Comparison of ENCODE assay signal across 16 cellular contexts in the genomic region with DNA sequence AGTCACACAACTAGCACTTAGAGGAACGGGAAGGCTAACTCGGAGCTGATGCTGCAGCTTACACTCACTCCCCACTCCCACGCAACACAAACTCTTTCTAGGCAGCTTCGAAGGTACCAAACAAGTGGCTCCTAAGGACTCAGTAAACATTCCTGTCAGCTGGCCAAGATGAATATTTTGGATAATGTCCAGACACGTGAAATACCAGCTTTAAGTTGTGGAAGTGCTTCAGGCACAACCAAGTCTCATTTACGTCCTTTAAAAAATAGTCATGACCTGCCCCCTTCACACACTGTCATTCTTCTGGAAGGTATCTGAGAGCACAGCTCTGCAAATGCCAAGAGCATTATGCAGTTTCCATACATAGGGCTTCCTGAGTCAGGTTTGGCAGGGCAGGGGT.
DNase-seq lines count a peak whose midpoint lies in the region; ATAC-seq and TF ChIP-seq lines count a peak whose summit lies in the region.
"Had no signal": no experiment of that assay in that cellular context is flagged by ENCODE, and none has a peak within 500 bp of the region (broad histone marks: within the 10 kb centered on the region; RNA-seq: fewer than 3 reads in every experiment).

No MANE protein-coding gene starts in this region.

- H3K4me3 Mint-ChIP-seq in activated CD8-positive, alpha-beta T cell treated with anti-CD3 and anti-CD28 coated beads for 36 hours = no peak overlapping the region
- H3K4me3 Mint-ChIP-seq in activated CD8-positive, alpha-beta T cell treated with anti-CD3 and anti-CD28 coated beads, Interleukin-2, amount 10 ng/mL, durations not matched to agents 7 days and 5 days = no peak overlapping the region
- peak overlapping the region; percentile 15 for H3K4me3 Mint-ChIP-seq in activated T-helper 2 cell treated with anti-CD3 and anti-CD28 coated beads, Interferon-gamma antibody, Interleukin-2, Interleukin-4, amounts not matched to agents 10 μg/mL and 5 μg/mL and 100 μg/mL, durations not matched to agents 14 hours and 24 hours and 36 hours (ENCODE audit: low read depth)
- H3K4me3 Mint-ChIP-seq in naive thymus-derived CD4-positive, alpha-beta T cell = peak overlapping the region; percentile 39 to 78 (median 70)
- no peak overlapping the region for H3K4me3 Mint-ChIP-seq in T-helper 17 cell
- H3K4me3 Mint-ChIP-seq: brain had no signal

- intact Hi-C loops in activated CD8-positive, alpha-beta T cell treated with anti-CD3 and anti-CD28 coated beads for 36 hours (cut with micrococcal nuclease) = no loop called here
- intact Hi-C loops in activated T-helper 2 cell treated with anti-CD3 and anti-CD28 coated beads, Interferon-gamma antibody, Interleukin-2, Interleukin-4, amounts not matched to agents 10 μg/mL and 5 μg/mL and 100 μg/mL, durations not matched to agents 14 hours and 24 hours and 36 hours (cut with micrococcal nuclease) = loop anchor here (1.0 to 10.0 kb wide), 4 partner anchors 9 to 271 kb away; no protein-coding TSS in a partner anchor
- intact Hi-C loops in naive thymus-derived CD4-positive, alpha-beta T cell (cut with micrococcal nuclease) = loop anchor here (1.0 to 10.0 kb wide), 4 partner anchors 7 to 601 kb away; no protein-coding TSS in a partner anchor

- H3K27me3 Mint-ChIP-seq in activated CD8-positive, alpha-beta T cell treated with anti-CD3 and anti-CD28 coated beads for 36 hours = no peaks in the 10 kb centered on the region
- no peaks in the 10 kb centered on the region for H3K27me3 Mint-ChIP-seq in activated CD8-positive, alpha-beta T cell treated with anti-CD3 and anti-CD28 coated beads, Interleukin-2, amount 10 ng/mL, durations not matched to agents 7 days and 5 days (ENCODE audit: low read depth)
- H3K27me3 Mint-ChIP-seq in activated T-helper 2 cell treated with anti-CD3 and anti-CD28 coated beads, Interferon-gamma antibody, Interleukin-2, Interleukin-4, amounts not matched to agents 10 μg/mL and 5 μg/mL and 100 μg/mL, durations not matched to agents 14 hours and 24 hours and 36 hours (ENCODE audit: low read depth) = no peaks in the 10 kb centered on the region
- no peaks in the 10 kb centered on the region for H3K27me3 Mint-ChIP-seq in naive thymus-derived CD4-positive, alpha-beta T cell
- no peaks in the 10 kb centered on the region for H3K27me3 Mint-ChIP-seq in T-helper 17 cell

- H3K4me1 ChIP-seq in naive thymus-derived CD4-positive, alpha-beta T cell (ENCODE audit: control insufficient read depth in 2 of 2, insufficient read depth in 2 of 2, low read length in 2 of 2) = peaks cover 0 to 78% of the 10 kb centered on the region in 2 donors
- H3K4me1 ChIP-seq: parathyroid adenoma, SJSA1, tibial nerve had no signal

- H3K4me3 ChIP-seq in naive thymus-derived CD4-positive, alpha-beta T cell (ENCODE audit: low read length) = no peak overlapping the region
- H3K4me3 ChIP-seq: HAP-1, SJSA1, tibial nerve had no signal

- no peak for TF ChIP-seq CTCF in activated CD8-positive, alpha-beta T cell treated with anti-CD3 and anti-CD28 coated beads for 36 hours (IDR thresholded peaks at IDR 0.05)

- H3K9me3 Mint-ChIP-seq in activated CD8-positive, alpha-beta T cell treated with anti-CD3 and anti-CD28 coated beads for 36 hours = peaks cover 16% of the 10 kb centered on the region
- peaks cover 24% of the 10 kb centered on the region for H3K9me3 Mint-ChIP-seq in activated CD8-positive, alpha-beta T cell treated with anti-CD3 and anti-CD28 coated beads, Interleukin-2, amount 10 ng/mL, durations not matched to agents 7 days and 5 days (ENCODE audit: insufficient read depth)
- peaks cover 21% of the 10 kb centered on the region for H3K9me3 Mint-ChIP-seq in activated T-helper 2 cell treated with anti-CD3 and anti-CD28 coated beads, Interferon-gamma antibody, Interleukin-2, Interleukin-4, amounts not matched to agents 10 μg/mL and 5 μg/mL and 100 μg/mL, durations not matched to agents 14 hours and 24 hours and 36 hours
- H3K9me3 Mint-ChIP-seq in naive thymus-derived CD4-positive, alpha-beta T cell = peaks cover 0 to 27% (median 3%) of the 10 kb centered on the region in 11 donors

- peaks cover 23% of the 10 kb centered on the region for H3K36me3 Mint-ChIP-seq in activated CD8-positive, alpha-beta T cell treated with anti-CD3 and anti-CD28 coated beads for 36 hours (ENCODE audit: low read depth)
- H3K36me3 Mint-ChIP-seq in activated CD8-positive, alpha-beta T cell treated with anti-CD3 and anti-CD28 coated beads, Interleukin-2, amount 10 ng/mL, durations not matched to agents 7 days and 5 days (ENCODE audit: low read depth) = peaks cover 42% of the 10 kb centered on the region
- peaks cover 60% of the 10 kb centered on the region for H3K36me3 Mint-ChIP-seq in activated T-helper 2 cell treated with anti-CD3 and anti-CD28 coated beads, Interferon-gamma antibody, Interleukin-2, Interleukin-4, amounts not matched to agents 10 μg/mL and 5 μg/mL and 100 μg/mL, durations not matched to agents 14 hours and 24 hours and 36 hours (ENCODE audit: low read depth)
- peaks cover 13 to 69% (median 62%) of the 10 kb centered on the region in 5 donors for H3K36me3 Mint-ChIP-seq in naive thymus-derived CD4-positive, alpha-beta T cell
- H3K36me3 Mint-ChIP-seq in T-helper 17 cell (ENCODE audit: low read depth) = no peaks in the 10 kb centered on the region
- H3K36me3 Mint-ChIP-seq: brain had no signal

- DNase-seq in activated CD8-positive, alpha-beta T cell treated with anti-CD3 and anti-CD28 coated beads for 36 hours = no peak
- no peak for DNase-seq in activated CD8-positive, alpha-beta T cell treated with anti-CD3 and anti-CD28 coated beads, Interleukin-2, amount 10 ng/mL, durations not matched to agents 7 days and 5 days
- peak; percentile 0 for DNase-seq in EL
- no peak for DNase-seq in activated T-helper 2 cell treated with anti-CD3 and anti-CD28 coated beads, Interferon-gamma antibody, Interleukin-2, Interleukin-4, amounts not matched to agents 10 μg/mL and 5 μg/mL and 100 μg/mL, durations not matched to agents 14 hours and 24 hours and 36 hours (ENCODE audit: low spot score)
- DNase-seq in naive thymus-derived CD4-positive, alpha-beta T cell = no peak
- DNase-seq in SIG-M5 treated with dmso at 0.1 percent for 504 hours (lab: John Stamatoyannopoulos, UW; ENCODE audit: unreplicated experiment) = no peak
- no peak for DNase-seq in T-helper 17 cell
- DNase-seq: foreskin fibroblast, NCI-H2029 treated with DMSO at 0.1 percent for 48 hours had no signal

- H3K27me3 ChIP-seq in naive thymus-derived CD4-positive, alpha-beta T cell (ENCODE audit: control insufficient read depth in 2 of 2, insufficient read depth in 2 of 2, low read length in 2 of 2) = no peaks in the 10 kb centered on the region
- H3K27me3 ChIP-seq: SJSA1, tibial nerve had no signal

- H3K36me3 ChIP-seq in naive thymus-derived CD4-positive, alpha-beta T cell (ENCODE audit: control insufficient read depth in 2 of 3, insufficient read depth in 3 of 3, low read length in 3 of 3) = no peaks in the 10 kb centered on the region
- H3K36me3 ChIP-seq: HAP-1, SJSA1, tibial nerve had no signal

- peaks cover 40% of the 10 kb centered on the region for H3K4me1 Mint-ChIP-seq in activated CD8-positive, alpha-beta T cell treated with anti-CD3 and anti-CD28 coated beads for 36 hours (ENCODE audit: low read depth)
- peaks cover 40% of the 10 kb centered on the region for H3K4me1 Mint-ChIP-seq in activated CD8-positive, alpha-beta T cell treated with anti-CD3 and anti-CD28 coated beads, Interleukin-2, amount 10 ng/mL, durations not matched to agents 7 days and 5 days (ENCODE audit: low read depth)
- H3K4me1 Mint-ChIP-seq in activated T-helper 2 cell treated with anti-CD3 and anti-CD28 coated beads, Interferon-gamma antibody, Interleukin-2, Interleukin-4, amounts not matched to agents 10 μg/mL and 5 μg/mL and 100 μg/mL, durations not matched to agents 14 hours and 24 hours and 36 hours (ENCODE audit: low read depth) = peaks cover 84% of the 10 kb centered on the region
- H3K4me1 Mint-ChIP-seq in naive thymus-derived CD4-positive, alpha-beta T cell = peaks cover 38 to 99% (median 96%) of the 10 kb centered on the region in 7 donors
- peaks cover 8% of the 10 kb centered on the region for H3K4me1 Mint-ChIP-seq in T-helper 17 cell

- no peak overlapping the region for H3K27ac Mint-ChIP-seq in activated CD8-positive, alpha-beta T cell treated with anti-CD3 and anti-CD28 coated beads for 36 hours
- no peak overlapping the region for H3K27ac Mint-ChIP-seq in activated CD8-positive, alpha-beta T cell treated with anti-CD3 and anti-CD28 coated beads, Interleukin-2, amount 10 ng/mL, durations not matched to agents 7 days and 5 days
- peak overlapping the region; percentile 89 for H3K27ac Mint-ChIP-seq in activated T-helper 2 cell treated with anti-CD3 and anti-CD28 coated beads, Interferon-gamma antibody, Interleukin-2, Interleukin-4, amounts not matched to agents 10 μg/mL and 5 μg/mL and 100 μg/mL, durations not matched to agents 14 hours and 24 hours and 36 hours
- peak overlapping the region; percentile 77 to 99 (median 90) for H3K27ac Mint-ChIP-seq in naive thymus-derived CD4-positive, alpha-beta T cell
- no peak overlapping the region for H3K27ac Mint-ChIP-seq in T-helper 17 cell

- peak; percentile 24 for ATAC-seq in activated CD8-positive, alpha-beta T cell treated with anti-CD3 and anti-CD28 coated beads for 36 hours
- ATAC-seq in activated CD8-positive, alpha-beta T cell treated with anti-CD3 and anti-CD28 coated beads, Interleukin-2, amount 10 ng/mL, durations not matched to agents 7 days and 5 days = no peak
- peak; percentile 36 for ATAC-seq in naive thymus-derived CD4-positive, alpha-beta T cell
- ATAC-seq in T-helper 17 cell (no peak), HG03469 (IDR thresholded peaks at IDR 0.05; ENCODE audit: unreplicated experiment) (no peak)

- POLR2A ChIA-PET in activated CD8-positive, alpha-beta T cell treated with anti-CD3 and anti-CD28 coated beads for 36 hours (lab: Charles Lee) = interaction anchor here (0.7 to 1.5 kb wide), 2 partner anchors 23 to 76 kb away, joined by 3 to 4 read pairs; no protein-coding TSS in a partner anchor
- POLR2A ChIA-PET in activated CD8-positive, alpha-beta T cell treated with anti-CD3 and anti-CD28 coated beads, Interleukin-2, amount 10 ng/mL, durations not matched to agents 7 days and 5 days (lab: Charles Lee) = no interaction called here
- POLR2A ChIA-PET in naive thymus-derived CD4-positive, alpha-beta T cell (lab: Charles Lee) = interaction anchor here (0.6 to 13.0 kb wide), 14 partner anchors 9 to 68 kb away, joined by 3 to 213 read pairs (median 6); no protein-coding TSS in a partner anchor

- H3K27ac ChIP-seq in naive thymus-derived CD4-positive, alpha-beta T cell (ENCODE audit: low read depth, low read length) = peak overlapping the region; percentile 69
- H3K27ac ChIP-seq: HL-60, parathyroid adenoma, SJSA1, tibial nerve had no signal

- no peaks in the 10 kb centered on the region for H3K9me3 ChIP-seq in naive thymus-derived CD4-positive, alpha-beta T cell (ENCODE audit: control insufficient read depth in 2 of 3, low read length in 3 of 3)
- H3K9me3 ChIP-seq in T-helper 17 cell (ENCODE audit: control insufficient read depth, low read length, poor library complexity, severe bottlenecking) = no peaks in the 10 kb centered on the region
- H3K9me3 ChIP-seq: SJSA1, tibial nerve had no signal

- CTCF ChIA-PET in activated CD8-positive, alpha-beta T cell treated with anti-CD3 and anti-CD28 coated beads for 36 hours (lab: Charles Lee) = interaction anchor here (1.3 kb wide), 1 partner anchor 8 kb away, joined by 5 read pairs; no protein-coding TSS in a partner anchor
- CTCF ChIA-PET in activated CD8-positive, alpha-beta T cell treated with anti-CD3 and anti-CD28 coated beads, Interleukin-2, amount 10 ng/mL, durations not matched to agents 7 days and 5 days (lab: Charles Lee) = interaction anchor here (0.8 to 1.1 kb wide), 2 partner anchors 10 to 31 kb away, joined by 3 read pairs; no protein-coding TSS in a partner anchor
- CTCF ChIA-PET in naive thymus-derived CD4-positive, alpha-beta T cell (lab: Charles Lee) = interaction anchor here (0.8 to 1.8 kb wide), 6 partner anchors 15 to 46 kb away, joined by 3 to 6 read pairs (median 4); no protein-coding TSS in a partner anchor

Comparison
In these comparisons a context has a peak if more than half of its experiments do, and no peak if none do; other contexts are left out.
1. ATAC-seq: peak in activated CD8-positive, alpha-beta T cell treated with anti-CD3 and anti-CD28 coated beads for 36 hours (single experiment) and naive thymus-derived CD4-positive, alpha-beta T cell (single experiment); none in activated CD8-positive, alpha-beta T cell treated with anti-CD3 and anti-CD28 coated beads, Interleukin-2, amount 10 ng/mL, durations not matched to agents 7 days and 5 days (single experiment), T-helper 17 cell (single experiment) and HG03469 (single experiment).
2. H3K27ac Mint-ChIP-seq: peak in activated T-helper 2 cell treated with anti-CD3 and anti-CD28 coated beads, Interferon-gamma antibody, Interleukin-2, Interleukin-4, amounts not matched to agents 10 μg/mL and 5 μg/mL and 100 μg/mL, durations not matched to agents 14 hours and 24 hours and 36 hours (single experiment) and naive thymus-derived CD4-positive, alpha-beta T cell (9 of 9); none in activated CD8-positive, alpha-beta T cell treated with anti-CD3 and anti-CD28 coated beads for 36 hours (single experiment), activated CD8-positive, alpha-beta T cell treated with anti-CD3 and anti-CD28 coated beads, Interleukin-2, amount 10 ng/mL, durations not matched to agents 7 days and 5 days (single experiment) and T-helper 17 cell (single experiment).
3. H3K4me3 Mint-ChIP-seq: peak in activated T-helper 2 cell treated with anti-CD3 and anti-CD28 coated beads, Interferon-gamma antibody, Interleukin-2, Interleukin-4, amounts not matched to agents 10 μg/mL and 5 μg/mL and 100 μg/mL, durations not matched to agents 14 hours and 24 hours and 36 hours (single experiment) and naive thymus-derived CD4-positive, alpha-beta T cell (10 of 10); none in activated CD8-positive, alpha-beta T cell treated with anti-CD3 and anti-CD28 coated beads for 36 hours (single experiment), activated CD8-positive, alpha-beta T cell treated with anti-CD3 and anti-CD28 coated beads, Interleukin-2, amount 10 ng/mL, durations not matched to agents 7 days and 5 days (single experiment) and T-helper 17 cell (single experiment).